In genomic region chr4:109315818-109316217, GRCh38 we compare ENCODE assay signal across 22 cellular contexts. TPM values are rescaled to one million over a fixed set of nuclear protein-coding genes. Genes with fewer than 3 reads are reported as not detected.
DNase-seq lines count a peak whose midpoint lies in the region; ATAC-seq, FAIRE-seq and TF ChIP-seq lines count a peak whose summit lies in the region.
"Had no signal": no experiment of that assay in that cellular context is flagged by ENCODE, and none has a peak within 500 bp of the region (broad histone marks: within the 10 kb centered on the region; RNA-seq: fewer than 3 reads in every experiment).

No MANE protein-coding gene starts in this region.

- DNase-seq in D721Med (ENCODE audit: insufficient read length, low spot score): no peak
- no peak for DNase-seq in LNCaP clone FGC (ENCODE audit: low read depth)
- no peak for DNase-seq in H1 (ENCODE audit: low read depth in 1 of 2, low spot score in 2 of 2)
- no peak for DNase-seq in neural crest cell (ENCODE audit: low read depth, low spot score)
- DNase-seq in left cardiac atrium: no peak
- no peak for DNase-seq in neural progenitor cell (ENCODE audit: low spot score)
- no peak for DNase-seq in kidney glomerular epithelial cell (lab: John Stamatoyannopoulos, UW)
- DNase-seq: activated CD4-positive, CD25-positive, alpha-beta regulatory T cell; activated effector memory CD4-positive, alpha-beta T cell treated with anti-CD3 and anti-CD28 coated beads, Interleukin-2, amount 50 U/mL, for 16 hours; aorta; GOT3; hypothalamus; NCI-H2081 treated with DMSO at 0.1 percent for 48 hours; NCI-H526 treated with DMSO at 0.1 percent for 48 hours had no signal

- H3K4me3 Mint-ChIP-seq in neural crest cell (no peak overlapping the region), neural progenitor cell (no peak overlapping the region)
- H3K4me3 Mint-ChIP-seq: stimulated activated naive CD8-positive, alpha-beta T cell treated with anti-CD3 and anti-CD28 coated beads, Interleukin-15, Interleukin-2, amounts not matched to agents 100 ng/mL and 50 ng/mL, for 24 hours had no signal

- no peak overlapping the region for H2BK12ac ChIP-seq in H1 (ENCODE audit: low read depth, low read length)

- POLR2A ChIA-PET in H1 (lab: Charles Lee; ENCODE audit: partially characterized antibody): no interaction called here

- no peak overlapping the region for H4K5ac ChIP-seq in H1 (ENCODE audit: insufficient read length, low read depth, low read length)

- WGBS in H1 (ENCODE audit: extremely low coverage in 1 of 2, insufficient coverage in 1 of 2, insufficient read length in 1 of 2, insufficient replicate concordance in 2 of 2, low coverage in 1 of 2, low lambda C conversion rate in 2 of 2, missing lambda C conversion rate in 1 of 2), 2 experiments: 85% methylated on average over 2 of the region's 2 CpGs; no CpG with 5 or more reads in 1 of the 2 experiments

- no peak overlapping the region for H2AK5ac ChIP-seq in H1 (ENCODE audit: low read depth, low read length)

- TF ChIP-seq POLR2A in H1 (IDR thresholded peaks at IDR 0.05; ENCODE audit: control extremely low read depth in 1 of 2, low read depth in 2 of 2, low read length in 2 of 2): no peak

- no peak for ATAC-seq in left cardiac atrium
- no peak for ATAC-seq in HG03521 (IDR thresholded peaks at IDR 0.05; ENCODE audit: unreplicated experiment)
- ATAC-seq: esophagus mucosa, left lobe of liver had no signal

- no peak for TF ChIP-seq EP300 in H1 (IDR thresholded peaks at IDR 0.05; ENCODE audit: borderline replicate concordance in 1 of 2, low read depth in 2 of 2, low read length in 2 of 2)

- no peak overlapping the region for H3K9ac ChIP-seq in H1 (replicated peaks in 1 of 4; ENCODE audit: extremely low read depth in 1 of 4, low read depth in 3 of 4, low read length in 3 of 4)
- H3K9ac ChIP-seq in neural progenitor cell: no peak overlapping the region
- H3K9ac ChIP-seq: BLaER1 had no signal

- no peak overlapping the region for H3K14ac ChIP-seq in H1 (ENCODE audit: insufficient read length)

- H3K4me2 ChIP-seq in H1 (ENCODE audit: insufficient read depth in 1 of 2, low read depth in 2 of 2, low read length in 2 of 2) (no peak overlapping the region), neural progenitor cell (no peak overlapping the region)
- H3K4me2 ChIP-seq: BLaER1 had no signal

- H3K18ac ChIP-seq in H1 (ENCODE audit: extremely low read depth, low read length): no peak overlapping the region

- no peaks in the 10 kb centered on the region for H3K27me3 Mint-ChIP-seq in neural crest cell (ENCODE audit: low read depth)
- peaks cover 3% of the 10 kb centered on the region for H3K27me3 Mint-ChIP-seq in neural progenitor cell (ENCODE audit: insufficient read depth, low read depth)

- no peaks in the 10 kb centered on the region for H3K79me2 ChIP-seq in H1 (ENCODE audit: control insufficient read depth in 1 of 2, insufficient read depth in 2 of 2, low read length in 2 of 2)
- no peaks in the 10 kb centered on the region for H3K79me2 ChIP-seq in neural progenitor cell (ENCODE audit: low read depth)

- H3K27me3 ChIP-seq in H1 (replicated peaks in 1 of 4; ENCODE audit: control insufficient read depth in 3 of 4, extremely low read depth in 1 of 4, insufficient read depth in 3 of 4, low read length in 3 of 4) (no peaks in the 10 kb centered on the region), neural progenitor cell (no peaks in the 10 kb centered on the region)
- H3K27me3 ChIP-seq: BLaER1, vagina had no signal

- no peak overlapping the region for H3K56ac ChIP-seq in H1 (replicated peaks; ENCODE audit: insufficient read length, low read depth, low read length)

- H3K23me2 ChIP-seq in H1 (ENCODE audit: low read depth, low read length): no peaks in the 10 kb centered on the region

- no peaks in the 10 kb centered on the region for H3K79me1 ChIP-seq in H1 (ENCODE audit: low read depth, low read length)

- TF ChIP-seq RAD21 in H1 (IDR thresholded peaks at IDR 0.05 in 1 of 2, conservative IDR thresholded peaks at IDR 0.05 in 1 of 2; ENCODE audit: low read depth in 2 of 2, low read length in 2 of 2): peak; percentile 47 to 55

- H4K8ac ChIP-seq in H1 (ENCODE audit: extremely low read depth, insufficient read depth, low read length): no peak overlapping the region

- intact Hi-C loops in left cardiac atrium (cut with DNase I): no loop called here

- no peak overlapping the region for H2BK15ac ChIP-seq in H1 (ENCODE audit: low read length)

- FAIRE-seq in D721Med (lab: Jason Lieb, UNC) (no peak), H1 (lab: Jason Lieb, UNC) (no peak)
- FAIRE-seq: RCC 7860 had no signal

- no peak overlapping the region for H3K27ac Mint-ChIP-seq in neural crest cell (ENCODE audit: unreplicated experiment)
- no peak overlapping the region for H3K27ac Mint-ChIP-seq in neural progenitor cell
- H3K27ac Mint-ChIP-seq: stimulated activated naive CD8-positive, alpha-beta T cell treated with anti-CD3 and anti-CD28 coated beads, Interleukin-15, Interleukin-2, amounts not matched to agents 100 ng/mL and 50 ng/mL, for 24 hours had no signal

- H2BK5ac ChIP-seq in H1 (ENCODE audit: low read depth, low read length): no peak overlapping the region

- H3K23ac ChIP-seq in H1 (ENCODE audit: insufficient read length): no peak overlapping the region

- no peak overlapping the region for H4K91ac ChIP-seq in H1 (replicated peaks; ENCODE audit: insufficient read length, low read length)

- H3F3A ChIP-seq in neural progenitor cell (ENCODE audit: low read depth): peaks cover 16% of the 10 kb centered on the region

- peaks cover 0 to 6% (median 0%) of the 10 kb centered on the region in 4 experiments; a peak in 2 of 8 replicates for H3K36me3 ChIP-seq in H1 (ENCODE audit: control insufficient read depth in 2 of 4, insufficient read depth in 4 of 4, low read length in 3 of 4)
- H3K36me3 ChIP-seq in neural progenitor cell: no peaks in the 10 kb centered on the region
- H3K36me3 ChIP-seq: BLaER1, vagina had no signal

- H4K20me1 ChIP-seq in H1 (replicated peaks in 1 of 2; ENCODE audit: control insufficient read depth in 1 of 2, insufficient read depth in 2 of 2, low read length in 2 of 2): no peaks in the 10 kb centered on the region
- H4K20me1 ChIP-seq in neural progenitor cell (ENCODE audit: low read depth): no peaks in the 10 kb centered on the region
- H4K20me1 ChIP-seq: BLaER1 had no signal

- CTCF ChIA-PET in H1 (lab: Charles Lee; ENCODE audit: partially characterized antibody): interaction anchor here (0.8 to 3.5 kb wide), 16 partner anchors 9 to 656 kb away, joined by 3 to 12 read pairs (median 4); no protein-coding TSS in a partner anchor

- H3K36me3 Mint-ChIP-seq in neural crest cell (ENCODE audit: low read depth): peaks cover 9% of the 10 kb centered on the region
- no peaks in the 10 kb centered on the region for H3K36me3 Mint-ChIP-seq in neural progenitor cell

- H3K4me1 ChIP-seq in H1 (replicated peaks in 1 of 4; ENCODE audit: control insufficient read depth in 3 of 4, insufficient read depth in 4 of 4, low read length in 3 of 4) (no peaks in the 10 kb centered on the region), neural progenitor cell (no peaks in the 10 kb centered on the region)
- H3K4me1 ChIP-seq: vagina had no signal

- no peak overlapping the region for H2BK20ac ChIP-seq in H1 (ENCODE audit: low read length)

- H3K27ac ChIP-seq in H1 (ENCODE audit: low read depth, low read length) (no peak overlapping the region), neural progenitor cell (no peak overlapping the region)
- H3K27ac ChIP-seq: BLaER1, vagina had no signal

- no peak overlapping the region for H3K4ac ChIP-seq in H1 (replicated peaks; ENCODE audit: insufficient read length, low read depth, low read length)

- peak; percentile 10 for TF ChIP-seq CTCF in D721Med (IDR thresholded peaks at IDR 0.05; ENCODE audit: insufficient read depth, missing control alignments)
- TF ChIP-seq CTCF in LNCaP clone FGC (IDR thresholded peaks at IDR 0.05; ENCODE audit: control insufficient read depth, extremely low read depth, insufficient read depth): 0 out of 2 replicates have a peak, but pooled peaks have one; percentile 11
- peak in 2 of 3 experiments; percentile 25 to 39; a peak in 2 of 4 replicates for TF ChIP-seq CTCF in H1 (IDR thresholded peaks at IDR 0.05; ENCODE audit: control extremely low read depth in 1 of 3, insufficient read depth in 1 of 3, low read depth in 1 of 3, low read length in 3 of 3)
- TF ChIP-seq CTCF in neural crest cell (conservative IDR thresholded peaks at IDR 0.05): peak; percentile 36
- no peak for TF ChIP-seq CTCF in neural progenitor cell (IDR thresholded peaks at IDR 0.05)

- peaks cover 16 to 18% of the 10 kb centered on the region in 2 experiments for H3K9me3 ChIP-seq in H1 (ENCODE audit: insufficient read depth in 2 of 2, low read depth in 1 of 2, low read length in 1 of 2)
- no peaks in the 10 kb centered on the region for H3K9me3 ChIP-seq in neural progenitor cell (ENCODE audit: low read depth)
- H3K9me3 ChIP-seq: vagina had no signal

- peaks cover 17% of the 10 kb centered on the region for H3K9me3 Mint-ChIP-seq in neural crest cell
- H3K9me3 Mint-ChIP-seq in neural progenitor cell: no peaks in the 10 kb centered on the region

- H2AFZ ChIP-seq in H1 (ENCODE audit: low read length) (no peak overlapping the region), neural progenitor cell (replicated peaks) (no peak overlapping the region)

- no peak overlapping the region for H2BK120ac ChIP-seq in H1 (replicated peaks; ENCODE audit: low read depth, low read length)

- H3K4me1 Mint-ChIP-seq in neural crest cell (no peaks in the 10 kb centered on the region), neural progenitor cell (no peaks in the 10 kb centered on the region)

- H3K4me3 ChIP-seq in LNCaP clone FGC (ENCODE audit: low read depth, low read length) (no peak overlapping the region), H1 (ENCODE audit: extremely low read depth in 1 of 4, insufficient read depth in 2 of 4, low read depth in 3 of 4, low read length in 4 of 4) (no peak overlapping the region), neural progenitor cell (no peak overlapping the region)
- H3K4me3 ChIP-seq: BLaER1, vagina had no signal

TF ChIP-seq in H1, 55 proteins besides CTCF, POLR2A, EP300 and RAD21 (continues in another document):
- TF ChIP-seq, protein P1, sequence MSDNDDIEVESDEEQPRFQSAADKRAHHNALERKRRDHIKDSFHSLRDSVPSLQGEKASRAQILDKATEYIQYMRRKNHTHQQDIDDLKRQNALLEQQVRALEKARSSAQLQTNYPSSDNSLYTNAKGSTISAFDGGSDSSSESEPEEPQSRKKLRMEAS (IDR thresholded peaks at IDR 0.05): no peak

RNA-seq across cellular contexts. Expression of gene COL25A1, which starts 13.4 kb away (rescaled TPM):
- total RNA-seq in H1 (2021; fragmentation: NEBNext Ultra II Directional; extraction: Animal tissue kit (Norgen Biotek cat#: 25700)): 4.5 and 8.3 TPM in 2 replicates
- polyA plus RNA-seq in H1 (2011; rRNA removed): 1.1 and 1.6 TPM in 2 replicates
- polyA plus RNA-seq in H1 (2011; cell fraction: cytosol; rRNA removed): 1.7 TPM
- polyA plus RNA-seq in H1 (2011; cell fraction: nucleus; rRNA removed): 3.2 TPM
- 1.6 to 2.1 TPM (median 1.9 TPM) in 4 replicates for polyA plus RNA-seq in H1 (2012, experiment 1 of 2)
- 0.13 TPM for polyA plus RNA-seq in H1 (2012, experiment 2 of 2)
- polyA plus RNA-seq in H1 (2013, experiment 1 of 2): 3.1 TPM
- 3.3 TPM for polyA plus RNA-seq in H1 (2013, experiment 2 of 2)
- 1.8 and 2.6 TPM in 2 replicates for polyA minus RNA-seq in H1 (2011; rRNA and poly(A)+ RNA removed)
- polyA minus RNA-seq in H1 (2011; cell fraction: cytosol; rRNA and poly(A)+ RNA removed): 2.6 TPM
- polyA minus RNA-seq in H1 (2011; cell fraction: nucleus; rRNA and poly(A)+ RNA removed): 11.6 TPM
- 39.3 and 39.6 TPM in 2 replicates for total RNA-seq in neural crest cell
- total RNA-seq in left cardiac atrium: 1 to 10 TPM in 1 of 2 donors, under 1 TPM in 1; 0.74 to 1.5 TPM
- 1.3 and 2.0 TPM in 2 replicates for total RNA-seq in neural progenitor cell (ENCODE audit: low replicate concordance)
- total RNA-seq: T-helper 1 cell treated with Interleukin-12 subunit alpha and Interleukin-12 subunit beta and Interleukin-4 antibody, amounts not matched to agents 30 ng/mL and 1 ng/mL, for 36 hours had no signal
